8 cellular contexts compared by ENCODE assay signal in genomic region chr1:202805886-202806511, GRCh38. TPM values are rescaled to one million over a fixed set of nuclear protein-coding genes. Genes with fewer than 3 reads are reported as not detected.
DNase-seq lines count a peak whose midpoint lies in the region; ATAC-seq and TF ChIP-seq lines count a peak whose summit lies in the region.

No MANE protein-coding gene starts in this region.

- CTCF ChIA-PET in activated CD8-positive, alpha-beta T cell treated with anti-CD3 and anti-CD28 coated beads for 36 hours (lab: Charles Lee), result interaction anchor here (0.9 to 1.0 kb wide), 2 partner anchors 10 to 83 kb away, joined by 3 to 4 read pairs; partner anchors contain the start of gene RABIF

- peak overlapping the region; percentile 98 for H3K9ac ChIP-seq in smooth muscle cell (ENCODE audit: low read depth)

- peaks cover 46% of the 10 kb centered on the region for H3K4me1 ChIP-seq in smooth muscle cell (ENCODE audit: low read depth)

- peaks cover 18% of the 10 kb centered on the region for H3F3A ChIP-seq in smooth muscle cell (ENCODE audit: low read depth)

- H3K27ac ChIP-seq in smooth muscle cell (ENCODE audit: low read depth), result peak overlapping the region; percentile 94

- DNase-seq in stimulated activated CD4-positive, alpha-beta T cell treated with anti-CD3 and anti-CD28 coated beads, Interleukin-2, amount 100 ng/mL, for 4 hours (ENCODE audit: low read depth), result peak; percentile 13
- no peak for DNase-seq in stimulated activated CD4-positive, alpha-beta T cell treated with anti-CD3 and anti-CD28 coated beads, Interleukin-2, amount 100 ng/mL, for 48 hours
- peak; percentile 38 for DNase-seq in activated CD8-positive, alpha-beta T cell treated with anti-CD3 and anti-CD28 coated beads for 36 hours
- DNase-seq in glutamatergic neuron (no peak), smooth muscle cell (lab: John Stamatoyannopoulos, UW; ENCODE audit: unreplicated experiment) (no peak), HuH-7 (ENCODE audit: low spot score) (no peak), left colon (no peak)

- peak overlapping the region; percentile 99 for H3K4me2 ChIP-seq in smooth muscle cell

- no peaks in the 10 kb centered on the region for H3K27me3 ChIP-seq in smooth muscle cell (ENCODE audit: low read depth)

- H3K79me2 ChIP-seq in smooth muscle cell (ENCODE audit: low read depth), result peaks cover 74% of the 10 kb centered on the region

- ATAC-seq in activated CD8-positive, alpha-beta T cell treated with anti-CD3 and anti-CD28 coated beads for 36 hours, result peak; percentile 12
- no peak for ATAC-seq in GM19328 (IDR thresholded peaks at IDR 0.05; ENCODE audit: unreplicated experiment)
- no peak for ATAC-seq in left colon

- H4K20me1 ChIP-seq in smooth muscle cell (ENCODE audit: low read depth), result peaks cover 64% of the 10 kb centered on the region

- H3K27me3 Mint-ChIP-seq in activated CD8-positive, alpha-beta T cell treated with anti-CD3 and anti-CD28 coated beads for 36 hours, result peaks cover 3% of the 10 kb centered on the region
- H3K27me3 Mint-ChIP-seq in glutamatergic neuron (ENCODE audit: unreplicated experiment), result peaks cover 7% of the 10 kb centered on the region

- intact Hi-C loops in activated CD8-positive, alpha-beta T cell treated with anti-CD3 and anti-CD28 coated beads for 36 hours (cut with micrococcal nuclease), result no loop called here
- intact Hi-C loops in left colon (cut with DNase I, micrococcal nuclease), result no loop called here

- no peaks in the 10 kb centered on the region for H3K36me3 ChIP-seq in smooth muscle cell (ENCODE audit: low read depth)

- WGBS in smooth muscle cell (ENCODE audit: low lambda C conversion rate), result 19% methylated on average over 3 of the region's 3 CpGs

- H3K4me3 ChIP-seq in smooth muscle cell, result peak overlapping the region; percentile 98

- peak overlapping the region; percentile 80 for H3K4me3 Mint-ChIP-seq in activated CD8-positive, alpha-beta T cell treated with anti-CD3 and anti-CD28 coated beads for 36 hours
- peak overlapping the region; percentile 98 for H3K4me3 Mint-ChIP-seq in glutamatergic neuron (ENCODE audit: unreplicated experiment)

- H3K36me3 Mint-ChIP-seq in activated CD8-positive, alpha-beta T cell treated with anti-CD3 and anti-CD28 coated beads for 36 hours (ENCODE audit: low read depth), result peaks cover 5% of the 10 kb centered on the region
- no peaks in the 10 kb centered on the region for H3K36me3 Mint-ChIP-seq in glutamatergic neuron (ENCODE audit: unreplicated experiment)

- POLR2A ChIA-PET in activated CD8-positive, alpha-beta T cell treated with anti-CD3 and anti-CD28 coated beads for 36 hours (lab: Charles Lee), result interaction anchor here (0.6 to 1.0 kb wide), 4 partner anchors 10 to 200 kb away, joined by 3 to 5 read pairs (median 3); no protein-coding TSS in a partner anchor

- no peak for TF ChIP-seq CTCF in activated CD8-positive, alpha-beta T cell treated with anti-CD3 and anti-CD28 coated beads for 36 hours (IDR thresholded peaks at IDR 0.05)
- TF ChIP-seq CTCF in glutamatergic neuron (IDR thresholded peaks at IDR 0.05; ENCODE audit: partially characterized antibody, unreplicated experiment) (no peak), smooth muscle cell (IDR thresholded peaks at IDR 0.05; ENCODE audit: borderline replicate concordance, insufficient read depth, poor library complexity, severe bottlenecking) (no peak)

- H3K27ac Mint-ChIP-seq in activated CD8-positive, alpha-beta T cell treated with anti-CD3 and anti-CD28 coated beads for 36 hours, result peak overlapping the region; percentile 96
- H3K27ac Mint-ChIP-seq in glutamatergic neuron (ENCODE audit: unreplicated experiment), result peak overlapping the region; percentile 99

- no peaks in the 10 kb centered on the region for H3K9me3 ChIP-seq in smooth muscle cell (replicated peaks; ENCODE audit: low read depth)

- H3K9me3 Mint-ChIP-seq in activated CD8-positive, alpha-beta T cell treated with anti-CD3 and anti-CD28 coated beads for 36 hours, result no peaks in the 10 kb centered on the region
- peaks cover 15% of the 10 kb centered on the region for H3K9me3 Mint-ChIP-seq in glutamatergic neuron (ENCODE audit: unreplicated experiment)

- no peak overlapping the region for H2AFZ ChIP-seq in smooth muscle cell (ENCODE audit: low read depth)

- H3K4me1 Mint-ChIP-seq in activated CD8-positive, alpha-beta T cell treated with anti-CD3 and anti-CD28 coated beads for 36 hours (ENCODE audit: low read depth), result peaks cover 70% of the 10 kb centered on the region
- H3K4me1 Mint-ChIP-seq in glutamatergic neuron (ENCODE audit: low read depth, unreplicated experiment), result peaks cover 23% of the 10 kb centered on the region

RNA-seq across cellular contexts. Expression of gene KDM5B, which starts 2.2 kb away (rescaled TPM):
- 10 to 100 TPM; 54.8 to 60.3 TPM for total RNA-seq in activated CD8-positive, alpha-beta T cell treated with anti-CD3 and anti-CD28 coated beads for 36 hours
- total RNA-seq in glutamatergic neuron (ENCODE audit: unreplicated experiment) (338 TPM), smooth muscle cell (158 and 178 TPM in 2 replicates), left colon (10 to 100 TPM; 63.1 to 65.5 TPM)
- 94.1 and 128 TPM in 2 replicates for polyA plus RNA-seq in smooth muscle cell

RNA-seq across cellular contexts. Expression of gene PCAT6, which starts 4.8 kb away (rescaled TPM):
- 1 to 10 TPM in 1 of 2 experiments, under 1 TPM in 1; 0.94 to 2.4 TPM for total RNA-seq in activated CD8-positive, alpha-beta T cell treated with anti-CD3 and anti-CD28 coated beads for 36 hours
- total RNA-seq in glutamatergic neuron (ENCODE audit: unreplicated experiment) (7.7 TPM), smooth muscle cell (1.7 and 13.0 TPM in 2 replicates), left colon (1 to 10 TPM; 1.2 to 1.4 TPM)
- polyA plus RNA-seq in smooth muscle cell, result 24.9 and 30.1 TPM in 2 replicates

Comparison
In these comparisons a context has a peak if more than half of its experiments do, and no peak if none do; other contexts are left out.
1. DNase-seq: peak in stimulated activated CD4-positive, alpha-beta T cell treated with anti-CD3 and anti-CD28 coated beads, Interleukin-2, amount 100 ng/mL, for 4 hours (single experiment) and activated CD8-positive, alpha-beta T cell treated with anti-CD3 and anti-CD28 coated beads for 36 hours (single experiment); none in stimulated activated CD4-positive, alpha-beta T cell treated with anti-CD3 and anti-CD28 coated beads, Interleukin-2, amount 100 ng/mL, for 48 hours (0 of 2), glutamatergic neuron (single experiment), smooth muscle cell (single experiment), HuH-7 (single experiment) and left colon (0 of 2).